31 cellular contexts compared by ENCODE assay signal in the genomic region with DNA sequence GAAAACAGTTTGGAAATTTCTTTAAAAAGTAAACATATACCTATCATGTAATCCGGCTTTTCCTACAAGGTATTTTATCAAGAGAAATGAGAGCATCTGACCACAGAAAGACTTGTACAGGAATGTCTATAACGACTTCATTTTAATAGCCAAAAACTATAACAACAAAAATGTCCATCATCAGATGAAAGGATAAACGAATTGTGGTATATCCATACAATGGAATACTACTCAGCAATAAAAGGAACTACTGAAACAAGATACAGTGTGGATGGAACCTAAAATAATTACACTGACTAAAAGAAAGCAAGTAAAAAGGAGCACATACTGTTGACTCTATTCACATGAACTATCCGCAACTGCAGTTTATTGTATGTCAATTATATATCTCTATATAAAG. TPM values are rescaled to one million over a fixed set of nuclear protein-coding genes. Genes with fewer than 3 reads are reported as not detected.
"Had no signal": no experiment of that assay in that cellular context is flagged by ENCODE, and none has a peak within 500 bp of the region (broad histone marks: within the 10 kb centered on the region; RNA-seq: fewer than 3 reads in every experiment).

No MANE protein-coding gene starts in this region.

- H3K4me1 ChIP-seq: stomach, suprapubic skin, testis, thyroid gland, tibial artery, tibial nerve, transverse colon, upper lobe of left lung, upper lobe of right lung, uterus, vagina had no signal

- H3K27ac ChIP-seq: stomach, suprapubic skin, testis, thoracic aorta, thyroid gland, tibial artery, tibial nerve, transverse colon, upper lobe of left lung, upper lobe of right lung, uterus, vagina had no signal

- H3K27me3 ChIP-seq: stomach, suprapubic skin, testis, thyroid gland, tibial artery, tibial nerve, transverse colon, upper lobe of left lung, upper lobe of right lung, uterus, vagina had no signal

- DNase-seq: stimulated activated CD4-positive, alpha-beta T cell treated with anti-CD3 and anti-CD28 coated beads, Interleukin-2, amount 100 ng/mL, for 48 hours; stimulated activated CD4-positive, alpha-beta T cell treated with anti-CD3 and anti-CD28 coated beads, Interleukin-4, amount 100 ng/mL, for 1 hour; stimulated activated CD4-positive, alpha-beta T cell treated with anti-CD3 and anti-CD28 coated beads, Interleukin-4, amount 100 ng/mL, for 24 hours; stimulated activated CD4-positive, alpha-beta T cell treated with anti-CD3 and anti-CD28 coated beads, Interleukin-4, amount 100 ng/mL, for 4 hours; stimulated activated CD8-positive, alpha-beta memory T cell treated with anti-CD3 and anti-CD28 coated beads, Interleukin-4, amount 100 ng/mL, for 48 hours; stimulated activated naive B cell treated with anti-CD40 and anti-IgM and Interleukin-4, amounts not matched to agents 10 μg/mL and 1 μg/mL and 100 μg/mL, for 72 hours; stimulated activated naive CD4-positive, alpha-beta T cell; stimulated activated naive CD4-positive, alpha-beta T cell treated with Interleukin-2 at 50 U/mL for 16 hours; stimulated activated naive CD8-positive, alpha-beta T cell treated with anti-CD3 and anti-CD28 coated beads, Interleukin-15, amount 100 ng/mL, for 72 hours; stimulated activated naive CD8-positive, alpha-beta T cell treated with anti-CD3 and anti-CD28 coated beads, Interleukin-15, Interleukin-2, amounts not matched to agents 100 U/mL and 50 U/mL, for 24 hours; stomach; substantia nigra; testis; thyroid gland; tibial artery; transverse colon; trophoblast cell; upper lobe of right lung; uterus had no signal

- ATAC-seq: stimulated activated effector memory CD8-positive, alpha-beta T cell treated with anti-CD3 and anti-CD28 coated beads, Interleukin-12 subunit alpha, Interleukin-12 subunit beta, amount 100 ng/mL, for 72 hours; stimulated activated memory B cell treated with anti-CD40 and anti-IgM and Interleukin-4, amounts not matched to agents 10 μg/mL and 1 μg/mL and 100 μg/mL, for 72 hours; stimulated activated naive B cell treated with anti-CD40 and anti-IgM and Interleukin-4, amounts not matched to agents 10 μg/mL and 1 μg/mL and 100 μg/mL, for 72 hours; stimulated activated naive CD8-positive, alpha-beta T cell treated with anti-CD3 and anti-CD28 coated beads, Interleukin-15, amount 100 ng/mL, for 72 hours; stimulated activated naive CD8-positive, alpha-beta T cell treated with anti-CD3 and anti-CD28 coated beads, Interleukin-15, Interleukin-2, amounts not matched to agents 100 U/mL and 50 U/mL, for 24 hours; upper lobe of right lung had no signal

- H3K36me3 ChIP-seq: stomach, suprapubic skin, thoracic aorta, thyroid gland, tibial artery, tibial nerve, transverse colon, upper lobe of left lung, upper lobe of right lung, uterus, vagina had no signal

- H3K9me3 ChIP-seq: suprapubic skin, testis, thoracic aorta, thyroid gland, tibial artery, uterus, vagina had no signal

- H3K4me3 ChIP-seq: stomach, suprapubic skin, thoracic aorta, thyroid gland, tibial artery, tibial nerve, transverse colon, upper lobe of left lung, upper lobe of right lung, uterus, vagina had no signal

RNA-seq across cellular contexts. Expression of gene FTMT, which starts 1.4 kb away (rescaled TPM):
- total RNA-seq: stomach, subcutaneous adipose tissue, suprapubic skin, temporal lobe, thoracic aorta, thyroid gland, tibial nerve, transverse colon, upper lobe of left lung, upper lobe of right lung, ureter, urinary bladder, uterus, vagina had no signal
- polyA plus RNA-seq: stomach, thymus, urinary bladder had no signal
